8 cellular contexts compared by ENCODE assay signal in the genomic region with DNA sequence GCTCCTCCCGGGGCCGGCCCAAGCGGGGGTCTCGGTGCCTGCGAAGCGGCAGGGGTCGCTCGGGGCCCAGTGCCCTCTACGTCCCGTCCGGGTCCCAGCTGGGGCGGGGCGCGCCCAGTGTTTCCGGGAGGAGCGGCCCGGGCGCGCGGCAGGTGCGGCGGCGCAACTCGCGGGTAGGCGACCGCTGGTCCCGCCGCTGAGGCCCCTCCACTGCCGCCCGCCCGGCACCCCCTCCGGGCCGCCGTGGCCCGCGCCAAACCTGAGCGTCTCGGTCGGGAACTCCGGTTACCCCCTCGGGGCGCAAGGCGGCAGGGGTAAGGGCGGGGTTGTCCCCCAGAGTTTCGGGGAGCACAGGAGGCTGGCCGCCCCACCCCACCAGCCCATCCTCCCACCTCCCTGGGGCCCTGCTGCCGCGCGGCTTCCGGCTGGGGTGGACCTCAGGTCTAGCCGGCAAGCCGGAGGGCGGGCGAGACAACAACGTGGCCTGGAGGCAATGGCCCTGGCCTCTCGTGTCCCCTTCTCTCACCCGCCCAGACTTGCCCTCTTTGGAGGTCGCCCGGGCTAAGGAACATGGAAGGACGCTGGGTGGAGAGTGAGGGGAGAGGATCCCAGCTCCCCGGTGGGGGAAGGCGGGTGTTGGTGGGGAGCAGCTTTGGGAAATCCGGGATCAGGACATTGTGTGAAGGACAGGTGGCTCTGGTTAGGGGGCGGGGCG. TPM values are rescaled to one million over a fixed set of nuclear protein-coding genes. Genes with fewer than 3 reads are reported as not detected.
DNase-seq lines count a peak whose midpoint lies in the region; ATAC-seq and TF ChIP-seq lines count a peak whose summit lies in the region.

No MANE protein-coding gene starts in this region.

- H3K9me3 Mint-ChIP-seq in activated CD8-positive, alpha-beta T cell treated with anti-CD3 and anti-CD28 coated beads, Interleukin-2, amount 10 ng/mL, durations not matched to agents 7 days and 5 days (ENCODE audit: insufficient read depth): no peaks in the 10 kb centered on the region

- H3K4me1 ChIP-seq in transverse colon: peaks cover 30 to 88% (median 79%) of the 10 kb centered on the region in 4 donors

- H3K36me3 Mint-ChIP-seq in activated CD8-positive, alpha-beta T cell treated with anti-CD3 and anti-CD28 coated beads, Interleukin-2, amount 10 ng/mL, durations not matched to agents 7 days and 5 days (ENCODE audit: low read depth): peaks cover 17% of the 10 kb centered on the region

- TF ChIP-seq POLR2A in transverse colon (IDR thresholded peaks at IDR 0.05): peak; percentile 72

- H3K9me3 ChIP-seq in transverse colon: no peaks in the 10 kb centered on the region

- peaks cover 34% of the 10 kb centered on the region for H3K27me3 Mint-ChIP-seq in activated CD8-positive, alpha-beta T cell treated with anti-CD3 and anti-CD28 coated beads, Interleukin-2, amount 10 ng/mL, durations not matched to agents 7 days and 5 days (ENCODE audit: low read depth)

- in situ Hi-C loops in transverse colon (cut with MboI; ENCODE audit: low pct_ligation_motif_present in 1 of 4, low pct_unique_long_range_greater_than_20kb in 1 of 4, low sequenced_read_pairs in 3 of 4): no loop called here
- in situ Hi-C loops in ACHN (cut with HindIII; ENCODE audit: low pct_ligation_motif_present, low pct_unique_long_range_greater_than_20kb, low sequenced_read_pairs): no loop called here

- WGBS in transverse colon (ENCODE audit: low coverage in 1 of 2), 2 donors: 12% methylated on average over 19 of the region's 66 CpGs; no CpG with 5 or more reads in 1 of the 2 donors

- CTCF ChIA-PET in activated CD8-positive, alpha-beta T cell treated with anti-CD3 and anti-CD28 coated beads, Interleukin-2, amount 10 ng/mL, durations not matched to agents 7 days and 5 days (lab: Charles Lee): interaction anchor here (1.6 to 1.8 kb wide), 2 partner anchors 16 to 21 kb away, joined by 3 to 5 read pairs; a partner anchor contains a TSS

- POLR2A ChIA-PET in activated CD8-positive, alpha-beta T cell treated with anti-CD3 and anti-CD28 coated beads, Interleukin-2, amount 10 ng/mL, durations not matched to agents 7 days and 5 days (lab: Charles Lee): interaction anchor here (0.7 to 6.0 kb wide), 3 partner anchors 8 to 16 kb away, joined by 3 to 31 read pairs (median 4); a partner anchor contains a TSS

- H3K27ac Mint-ChIP-seq in activated CD8-positive, alpha-beta T cell treated with anti-CD3 and anti-CD28 coated beads, Interleukin-2, amount 10 ng/mL, durations not matched to agents 7 days and 5 days: peak overlapping the region; percentile 84

- peaks cover 70% of the 10 kb centered on the region for H3K27me3 ChIP-seq in transverse colon

- H3K36me3 ChIP-seq in transverse colon: peaks cover 0 to 14% (median 0%) of the 10 kb centered on the region in 4 donors

- ATAC-seq in HG02588 (IDR thresholded peaks at IDR 0.05; ENCODE audit: unreplicated experiment) (peak; percentile 29), GM19467 (IDR thresholded peaks at IDR 0.05; ENCODE audit: unreplicated experiment) (no peak), GM21515 (IDR thresholded peaks at IDR 0.05; ENCODE audit: unreplicated experiment) (no peak)
- peak; percentile 37 for ATAC-seq in activated CD8-positive, alpha-beta T cell treated with anti-CD3 and anti-CD28 coated beads, Interleukin-2, amount 10 ng/mL, durations not matched to agents 7 days and 5 days

- peak overlapping the region; percentile 81 for H3K4me3 Mint-ChIP-seq in activated CD8-positive, alpha-beta T cell treated with anti-CD3 and anti-CD28 coated beads, Interleukin-2, amount 10 ng/mL, durations not matched to agents 7 days and 5 days

- H3K27ac ChIP-seq in transverse colon: peak overlapping the region; percentile 91 to 95 (median 94)

- H3K4me3 ChIP-seq in transverse colon: peak overlapping the region; percentile 29 to 64 (median 46)

- intact Hi-C loops in transverse colon (cut with DNase I; ENCODE audit: low total_unique reads): no loop called here

- DNase-seq in GM10266 (ENCODE audit: extremely low spot score): peak; percentile 87
- peak; percentile 60 for DNase-seq in activated CD8-positive, alpha-beta T cell treated with anti-CD3 and anti-CD28 coated beads, Interleukin-2, amount 10 ng/mL, durations not matched to agents 7 days and 5 days
- peak; percentile 54 for DNase-seq in kidney tubule cell (ENCODE audit: low spot score)
- peak; percentile 74 for DNase-seq in transverse colon
- DNase-seq in ACHN: no peak

- TF ChIP-seq EP300 in transverse colon (IDR thresholded peaks at IDR 0.05; ENCODE audit: low read depth): no peak

- TF ChIP-seq CTCF in GM10266 (IDR thresholded peaks at IDR 0.05; ENCODE audit: control insufficient read depth, insufficient read depth, low read depth, missing control alignments) (no peak), transverse colon (IDR thresholded peaks at IDR 0.05) (peak in 1 of 5 experiments; percentile 8)

- H3K4me1 Mint-ChIP-seq in activated CD8-positive, alpha-beta T cell treated with anti-CD3 and anti-CD28 coated beads, Interleukin-2, amount 10 ng/mL, durations not matched to agents 7 days and 5 days (ENCODE audit: low read depth): peaks cover 47% of the 10 kb centered on the region

RNA-seq across cellular contexts. Expression of a gene that starts 0.4 kb away (rescaled TPM):
- total RNA-seq in activated CD8-positive, alpha-beta T cell treated with anti-CD3 and anti-CD28 coated beads, Interleukin-2, amount 10 ng/mL, durations not matched to agents 7 days and 5 days: 10 to 100 TPM; 17.2 to 18.7 TPM
- total RNA-seq in transverse colon: 100 to 1,000 TPM in 3 of 4 donors, 10 to 100 TPM in 1; 82.7 to 373 (median 210) TPM

RNA-seq across cellular contexts. Expression of a gene that starts 5.4 kb away (rescaled TPM):
- total RNA-seq in activated CD8-positive, alpha-beta T cell treated with anti-CD3 and anti-CD28 coated beads, Interleukin-2, amount 10 ng/mL, durations not matched to agents 7 days and 5 days: 10 to 100 TPM; 27.0 to 29.7 TPM
- total RNA-seq in transverse colon: 100 to 1,000 TPM; 252 to 650 (median 429) TPM

RNA-seq across cellular contexts. Expression of a gene that starts 8.6 kb away (rescaled TPM):
- total RNA-seq in activated CD8-positive, alpha-beta T cell treated with anti-CD3 and anti-CD28 coated beads, Interleukin-2, amount 10 ng/mL, durations not matched to agents 7 days and 5 days: 10 to 100 TPM; 67.3 to 76.6 TPM
- total RNA-seq in transverse colon: 100 to 1,000 TPM in 3 of 4 donors, 10 to 100 TPM in 1; 61.7 to 821 (median 134) TPM

RNA-seq across cellular contexts. Expression of a gene that starts 15.0 kb away (rescaled TPM):
- 100 to 1,000 TPM; 127 to 140 TPM for total RNA-seq in activated CD8-positive, alpha-beta T cell treated with anti-CD3 and anti-CD28 coated beads, Interleukin-2, amount 10 ng/mL, durations not matched to agents 7 days and 5 days
- 10 to 100 TPM in 3 of 4 donors, 1 to 10 TPM in 1; 9.7 to 66.6 (median 32.7) TPM for total RNA-seq in transverse colon

RNA-seq across cellular contexts. Expression of a gene that starts 15.3 kb away (rescaled TPM):
- 10 to 100 TPM; 20.0 to 21.7 TPM for total RNA-seq in activated CD8-positive, alpha-beta T cell treated with anti-CD3 and anti-CD28 coated beads, Interleukin-2, amount 10 ng/mL, durations not matched to agents 7 days and 5 days
- total RNA-seq in transverse colon: 10 to 100 TPM; 25.1 to 75.0 (median 32.4) TPM

Comparison
In these comparisons a context has a peak if more than half of its experiments do, and no peak if none do; other contexts are left out.
1. ATAC-seq: peak in HG02588 (single experiment) and activated CD8-positive, alpha-beta T cell treated with anti-CD3 and anti-CD28 coated beads, Interleukin-2, amount 10 ng/mL, durations not matched to agents 7 days and 5 days (single experiment); none in GM19467 (single experiment) and GM21515 (single experiment).
2. RNA of a gene that starts 0.4 kb away (total RNA-seq): 82.7 to 373 TPM in transverse colon; 17.2 to 18.7 TPM in activated CD8-positive, alpha-beta T cell treated with anti-CD3 and anti-CD28 coated beads, Interleukin-2, amount 10 ng/mL, durations not matched to agents 7 days and 5 days; every median in the first group is over 4 times any median in the second.
3. RNA of a gene that starts 5.4 kb away (total RNA-seq): 252 to 650 TPM in transverse colon; 27.0 to 29.7 TPM in activated CD8-positive, alpha-beta T cell treated with anti-CD3 and anti-CD28 coated beads, Interleukin-2, amount 10 ng/mL, durations not matched to agents 7 days and 5 days; every median in the first group is over 4 times any median in the second.